16 cellular contexts compared by ENCODE assay signal in genomic region chr10:43043773-43044394, GRCh38. TPM values are rescaled to one million over a fixed set of nuclear protein-coding genes. Genes with fewer than 3 reads are reported as not detected.
DNase-seq lines count a peak whose midpoint lies in the region; TF ChIP-seq lines count a peak whose summit lies in the region.
"Had no signal": no experiment of that assay in that cellular context is flagged by ENCODE, and none has a peak within 500 bp of the region (broad histone marks: within the 10 kb centered on the region; RNA-seq: fewer than 3 reads in every experiment).

No MANE protein-coding gene starts in this region.

- no peaks in the 10 kb centered on the region for H3K36me3 Mint-ChIP-seq in neural progenitor cell

- H3K79me2 ChIP-seq in neural progenitor cell (ENCODE audit: low read depth), result no peaks in the 10 kb centered on the region

- DNase-seq in H7, result peak; percentile 65
- peak; percentile 61 for DNase-seq in coronary artery (ENCODE audit: low spot score)
- no peak for DNase-seq in neural progenitor cell (ENCODE audit: low spot score)
- no peak for DNase-seq in NCI-H526 treated with DMSO at 0.1 percent for 48 hours (lab: John Stamatoyannopoulos, UW)
- no peak for DNase-seq in OCI-M2 (lab: John Stamatoyannopoulos, UW; ENCODE audit: unreplicated experiment)
- no peak for DNase-seq in inferior parietal cortex (ENCODE audit: extremely low spot score)
- DNase-seq: activated B cell treated with CpG ODN at 0.5 μM for 24 hours; activated naive CD4-positive, alpha-beta T cell; cortex of kidney; DMS79; NCI-H1694 treated with DMSO at 0.1 percent for 48 hours; NCI-H446 treated with DMSO at 0.1 percent for 48 hours; nucleus accumbens; thyroid gland had no signal

- no peak overlapping the region for H3K4me3 Mint-ChIP-seq in neural progenitor cell
- H3K4me3 Mint-ChIP-seq: activated B cell treated with CpG ODN at 0.5 μM for 24 hours had no signal

- H3K27me3 Mint-ChIP-seq in neural progenitor cell (ENCODE audit: insufficient read depth, low read depth), result peaks cover 7% of the 10 kb centered on the region

- TF ChIP-seq CTCF in coronary artery (IDR thresholded peaks at IDR 0.05) (no peak), neural progenitor cell (IDR thresholded peaks at IDR 0.05) (no peak)

- H3K4me2 ChIP-seq in BLaER1 treated with 17β-estradiol and CSF1 and Interleukin-3, amounts not matched to agents 10 nM and 100 nM, result peak overlapping the region; percentile 54 to 98 (median 89)
- H3K4me2 ChIP-seq in neural progenitor cell, result no peak overlapping the region

- peaks cover 58 to 95% (median 86%) of the 10 kb centered on the region in 10 experiments for H3K4me1 ChIP-seq in BLaER1 treated with 17β-estradiol and CSF1 and Interleukin-3, amounts not matched to agents 10 nM and 100 nM
- H3K4me1 ChIP-seq in neural progenitor cell, result peaks cover 11% of the 10 kb centered on the region
- H3K4me1 ChIP-seq: gastroesophageal sphincter, thyroid gland had no signal

- peaks cover 11% of the 10 kb centered on the region for H3K4me1 Mint-ChIP-seq in neural progenitor cell
- H3K4me1 Mint-ChIP-seq: activated B cell treated with CpG ODN at 0.5 μM for 24 hours had no signal

- H3K4me3 ChIP-seq in BLaER1 treated with 17β-estradiol and CSF1 and Interleukin-3, amounts not matched to agents 10 nM and 100 nM, result peak overlapping the region in 4 of 10 experiments; percentile 20 to 45 (median 24); a peak in 3 of 20 replicates
- no peak overlapping the region for H3K4me3 ChIP-seq in H7 (ENCODE audit: insufficient read depth, low read depth, low read length)
- H3K4me3 ChIP-seq in coronary artery, result no peak overlapping the region
- H3K4me3 ChIP-seq in neural progenitor cell, result no peak overlapping the region
- H3K4me3 ChIP-seq: gastroesophageal sphincter, thyroid gland had no signal

- H3F3A ChIP-seq in neural progenitor cell (ENCODE audit: low read depth), result no peaks in the 10 kb centered on the region

- peak overlapping the region; percentile 68 for H2AFZ ChIP-seq in neural progenitor cell (replicated peaks)

- H3K27me3 ChIP-seq in BLaER1 treated with 17β-estradiol and CSF1 and Interleukin-3, amounts not matched to agents 10 nM and 100 nM, result no peaks in the 10 kb centered on the region
- no peaks in the 10 kb centered on the region for H3K27me3 ChIP-seq in H7 (ENCODE audit: control insufficient read depth, insufficient read depth, low read length)
- no peaks in the 10 kb centered on the region for H3K27me3 ChIP-seq in neural progenitor cell
- H3K27me3 ChIP-seq: thyroid gland had no signal

- H3K9me3 ChIP-seq in BLaER1 treated with 17β-estradiol and CSF1 and Interleukin-3, amounts not matched to agents 10 nM and 100 nM (replicated peaks in 1 of 11), result no peaks in the 10 kb centered on the region
- H3K9me3 ChIP-seq in neural progenitor cell (ENCODE audit: low read depth), result no peaks in the 10 kb centered on the region
- H3K9me3 ChIP-seq: gastroesophageal sphincter, thyroid gland had no signal

- H3K36me3 ChIP-seq in BLaER1 treated with 17β-estradiol and CSF1 and Interleukin-3, amounts not matched to agents 10 nM and 100 nM, result no peaks in the 10 kb centered on the region
- no peaks in the 10 kb centered on the region for H3K36me3 ChIP-seq in H7 (replicated peaks; ENCODE audit: control insufficient read depth, insufficient read depth, low read length)
- no peaks in the 10 kb centered on the region for H3K36me3 ChIP-seq in neural progenitor cell
- H3K36me3 ChIP-seq: gastroesophageal sphincter, thyroid gland had no signal

- peak overlapping the region in 9 of 11 experiments; percentile 4 to 74 (median 55); a peak in 16 of 22 replicates for H3K9ac ChIP-seq in BLaER1 treated with 17β-estradiol and CSF1 and Interleukin-3, amounts not matched to agents 10 nM and 100 nM
- no peak overlapping the region for H3K9ac ChIP-seq in neural progenitor cell

- no peaks in the 10 kb centered on the region for H3K9me3 Mint-ChIP-seq in neural progenitor cell
- H3K9me3 Mint-ChIP-seq: activated B cell treated with CpG ODN at 0.5 μM for 24 hours had no signal

- peak overlapping the region; percentile 88 for H3K27ac Mint-ChIP-seq in neural progenitor cell
- H3K27ac Mint-ChIP-seq: activated B cell treated with CpG ODN at 0.5 μM for 24 hours had no signal

- H4K20me1 ChIP-seq in BLaER1 treated with 17β-estradiol and CSF1 and Interleukin-3, amounts not matched to agents 10 nM and 100 nM, result peaks cover 0 to 2% (median 0%) of the 10 kb centered on the region in 11 experiments; a peak in 1 of 22 replicates
- H4K20me1 ChIP-seq in neural progenitor cell (ENCODE audit: low read depth), result no peaks in the 10 kb centered on the region

- peak overlapping the region in 8 of 11 experiments; percentile 44 to 88 (median 71); a peak in 15 of 22 replicates for H3K27ac ChIP-seq in BLaER1 treated with 17β-estradiol and CSF1 and Interleukin-3, amounts not matched to agents 10 nM and 100 nM
- no peak overlapping the region for H3K27ac ChIP-seq in coronary artery
- no peak overlapping the region for H3K27ac ChIP-seq in neural progenitor cell
- H3K27ac ChIP-seq: gastroesophageal sphincter, thyroid gland had no signal

RNA-seq across cellular contexts. Expression of gene RET, which starts 33.0 kb away (rescaled TPM):
- 9.7 and 16.0 TPM in 2 replicates for total RNA-seq in H7 (2014; rRNA removed; shearing (Covaris generic))
- 1.4 and 2.7 TPM in 2 replicates for total RNA-seq in neural progenitor cell (ENCODE audit: low replicate concordance)
- total RNA-seq: activated B cell treated with CpG ODN at 0.5 μM for 24 hours had no signal

Comparison
In these comparisons a context has a peak if more than half of its experiments do, and no peak if none do; other contexts are left out.
1. H3K27ac ChIP-seq: peak in BLaER1 treated with 17β-estradiol and CSF1 and Interleukin-3, amounts not matched to agents 10 nM and 100 nM (8 of 11); none in coronary artery (0 of 2) and neural progenitor cell (single experiment).
2. DNase-seq: peak in H7 (single experiment) and coronary artery (single experiment); none in neural progenitor cell (single experiment), NCI-H526 treated with DMSO at 0.1 percent for 48 hours (single experiment), OCI-M2 (single experiment) and inferior parietal cortex (single experiment).